ENCODE assay signal across 8 cellular contexts in the genomic region with DNA sequence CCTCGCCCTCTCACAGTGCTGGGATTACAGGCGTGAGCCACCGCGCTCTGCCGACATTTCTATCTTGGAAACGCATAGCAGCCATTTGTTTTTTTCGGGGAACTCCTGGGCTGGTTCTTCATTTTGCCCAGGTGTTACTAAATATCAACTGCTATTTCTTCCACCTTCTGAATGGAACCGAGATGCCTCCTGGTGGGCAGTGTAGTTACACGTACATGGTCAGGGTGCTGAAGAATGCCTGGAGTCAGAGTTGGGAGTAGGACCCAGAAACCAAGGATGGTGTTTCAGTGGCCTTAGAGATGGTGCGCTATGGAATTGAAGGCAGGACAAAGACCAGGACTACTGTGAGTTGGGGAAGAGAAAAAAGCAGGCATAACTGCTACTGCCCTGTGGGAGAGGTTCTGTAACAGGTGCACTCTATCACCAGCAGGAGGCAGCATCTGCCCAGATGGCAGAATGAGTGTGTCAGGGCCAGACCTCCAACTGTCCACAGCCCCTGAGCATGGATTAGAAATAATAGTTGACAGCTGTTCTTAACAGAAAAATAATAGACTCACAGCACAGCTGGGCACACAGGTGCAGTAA.
DNase-seq lines count a peak whose midpoint lies in the region; ATAC-seq and TF ChIP-seq lines count a peak whose summit lies in the region.

No MANE protein-coding gene starts in this region.

- H3K4me1 ChIP-seq in tibial nerve, result no peaks in the 10 kb centered on the region

- no peaks in the 10 kb centered on the region for H3K9me3 ChIP-seq in tibial nerve

- TF ChIP-seq CTCF in choroid plexus epithelial cell (conservative IDR thresholded peaks at IDR 0.05; ENCODE audit: low read depth, low read length) (peak; percentile 30), neural crest cell (conservative IDR thresholded peaks at IDR 0.05) (peak; percentile 62), tibial nerve (IDR thresholded peaks at IDR 0.05) (peak in 2 of 5 experiments; percentile 6 to 8)

- H3K9me3 Mint-ChIP-seq in neural crest cell, result peaks cover 27% of the 10 kb centered on the region

- H3K36me3 Mint-ChIP-seq in neural crest cell (ENCODE audit: low read depth), result peaks cover 9% of the 10 kb centered on the region

- H3K27me3 ChIP-seq in tibial nerve, result no peaks in the 10 kb centered on the region

- TF ChIP-seq POLR2A in tibial nerve (IDR thresholded peaks at IDR 0.05), result no peak

- TF ChIP-seq EP300 in tibial nerve (IDR thresholded peaks at IDR 0.05), result no peak

- H3K4me3 ChIP-seq in choroid plexus epithelial cell (ENCODE audit: low read depth, low read length) (no peak overlapping the region), tibial nerve (no peak overlapping the region)

- no peak overlapping the region for H3K27ac Mint-ChIP-seq in neural crest cell (ENCODE audit: unreplicated experiment)

- peak; percentile 62 for ATAC-seq in HG02938 (IDR thresholded peaks at IDR 0.05; ENCODE audit: unreplicated experiment)
- peak; percentile 73 for ATAC-seq in SK-N-SH treated with all-trans-retinoic acid at 6 μM for 48 hours

- 78 to 84% methylated on average over 10 of the region's 10 CpGs for WGBS in tibial nerve, 2 donors

- H3K36me3 ChIP-seq in tibial nerve, result no peaks in the 10 kb centered on the region

- H3K27ac ChIP-seq in tibial nerve, result no peak overlapping the region

- DNase-seq in NOMO-1 treated with DMSO at 0.1 percent for 48 hours (lab: John Stamatoyannopoulos, UW; ENCODE audit: unreplicated experiment) (peak; percentile 20), NOMO-1 treated with dmso at 0.1 percent for 144 hours (lab: John Stamatoyannopoulos, UW; ENCODE audit: unreplicated experiment) (no peak), choroid plexus epithelial cell (ENCODE audit: low read depth) (peak; percentile 2), neural crest cell (ENCODE audit: low read depth, low spot score) (peak; percentile 5), NCI-H510A treated with DMSO at 0.1 percent for 48 hours (lab: John Stamatoyannopoulos, UW) (no peak), tibial nerve (ENCODE audit: low spot score in 2 of 2) (no peak)

- no peaks in the 10 kb centered on the region for H3K4me1 Mint-ChIP-seq in neural crest cell

- H3K27me3 Mint-ChIP-seq in neural crest cell (ENCODE audit: low read depth), result no peaks in the 10 kb centered on the region

- no peak overlapping the region for H3K4me3 Mint-ChIP-seq in neural crest cell

TF ChIP-seq in SK-N-SH treated with all-trans-retinoic acid at 6 μM for 48 hours, 23 proteins besides CTCF, POLR2A, EP300 and RAD21:
- TF ChIP-seq TOX (CRISPR knock-in tag; IDR thresholded peaks at IDR 0.05; ENCODE audit: borderline replicate concordance) (no peak), ISL1 (CRISPR knock-in tag; IDR thresholded peaks at IDR 0.05) (no peak), SNAI2 (CRISPR knock-in tag; IDR thresholded peaks at IDR 0.05) (no peak), PPARA (CRISPR knock-in tag; IDR thresholded peaks at IDR 0.05; ENCODE audit: borderline replicate concordance) (no peak), CSDC2 (CRISPR knock-in tag; IDR thresholded peaks at IDR 0.05) (no peak)

Comparison
In these comparisons a context has a peak if more than half of its experiments do, and no peak if none do; other contexts are left out.
1. DNase-seq: peak in NOMO-1 treated with DMSO at 0.1 percent for 48 hours (single experiment), choroid plexus epithelial cell (single experiment) and neural crest cell (single experiment); none in NOMO-1 treated with dmso at 0.1 percent for 144 hours (single experiment), NCI-H510A treated with DMSO at 0.1 percent for 48 hours (single experiment) and tibial nerve (0 of 2).